In the genomic region with DNA sequence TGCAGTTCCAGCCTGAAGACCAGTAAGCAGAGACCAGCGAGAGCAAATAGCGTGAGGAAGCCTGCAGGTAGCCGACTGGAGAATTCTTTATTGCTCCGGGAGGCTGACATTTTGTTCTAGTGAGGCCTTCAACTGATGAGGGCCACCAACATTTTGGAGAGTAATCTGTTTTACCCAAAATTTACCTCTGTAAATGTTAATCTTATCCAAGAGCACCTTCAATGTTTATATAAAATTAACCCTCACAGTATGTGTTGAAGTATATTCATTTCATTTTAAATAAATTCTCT, we compare ENCODE assay signal across 21 cellular contexts.
DNase-seq lines count a peak whose midpoint lies in the region; ATAC-seq and TF ChIP-seq lines count a peak whose summit lies in the region.
"Had no signal": no experiment of that assay in that cellular context is flagged by ENCODE, and none has a peak within 500 bp of the region (broad histone marks: within the 10 kb centered on the region; RNA-seq: fewer than 3 reads in every experiment).

No MANE protein-coding gene starts in this region.

- no peaks in the 10 kb centered on the region for H3K36me3 Mint-ChIP-seq in MCF 10A (ENCODE audit: insufficient read depth, unreplicated experiment)
- H3K36me3 Mint-ChIP-seq in chondrocyte (ENCODE audit: low read depth): no peaks in the 10 kb centered on the region
- no peaks in the 10 kb centered on the region for H3K36me3 Mint-ChIP-seq in type B pancreatic cell

- H3K27me3 Mint-ChIP-seq in MCF 10A (ENCODE audit: insufficient read depth, unreplicated experiment) (no peaks in the 10 kb centered on the region), chondrocyte (ENCODE audit: low read depth) (no peaks in the 10 kb centered on the region), type B pancreatic cell (no peaks in the 10 kb centered on the region)
- H3K27me3 Mint-ChIP-seq: activated CD4-positive, alpha-beta T cell treated with anti-CD3 and anti-CD28 coated beads for 36 hours; activated T-cell treated with anti-CD3 and anti-CD28 coated beads, Interleukin-2, amount 50 U/mL, for 24 hours had no signal

- WGBS in smooth muscle cell (ENCODE audit: low lambda C conversion rate): 70% methylated on average over 4 of the region's 4 CpGs

- H3K9me3 ChIP-seq in breast epithelium (no peaks in the 10 kb centered on the region), Panc1 (ENCODE audit: control insufficient read depth, insufficient read depth, low read depth, low read length) (no peaks in the 10 kb centered on the region), smooth muscle cell (replicated peaks; ENCODE audit: low read depth) (no peaks in the 10 kb centered on the region)
- H3K9me3 ChIP-seq: transverse colon had no signal

- no TSS peak for BruUV-seq in MCF 10A (replicated peaks; lab: Mats Ljungman, UMichigan)
- no TSS peak for BruUV-seq in Panc1 (replicated peaks; lab: Mats Ljungman, UMichigan)

- H3K9ac ChIP-seq in smooth muscle cell (ENCODE audit: low read depth): no peak overlapping the region

- peak overlapping the region; percentile 55 for H3K4me3 Mint-ChIP-seq in MCF 10A (ENCODE audit: unreplicated experiment)
- H3K4me3 Mint-ChIP-seq in chondrocyte (ENCODE audit: unreplicated experiment): no peak overlapping the region
- no peak overlapping the region for H3K4me3 Mint-ChIP-seq in type B pancreatic cell
- H3K4me3 Mint-ChIP-seq: activated CD4-positive, alpha-beta T cell treated with anti-CD3 and anti-CD28 coated beads for 36 hours; activated T-cell treated with anti-CD3 and anti-CD28 coated beads, Interleukin-2, amount 50 U/mL, for 24 hours; nephron progenitor cell; T-helper 1 cell treated with Interleukin-12 subunit alpha and Interleukin-12 subunit beta and Interleukin-4 antibody, amounts not matched to agents 30 μg/mL and 1 μg/mL, for 36 hours had no signal

- in situ Hi-C loops in Panc1 (cut with HindIII; ENCODE audit: low pct_unique_long_range_greater_than_20kb, low sequenced_read_pairs): no loop called here

- no peak for ATAC-seq in Panc1
- no peak for ATAC-seq in sciatic nerve

- DNase-seq in MCF 10A (ENCODE audit: unreplicated experiment) (no peak), breast epithelium (ENCODE audit: low spot score in 2 of 2) (no peak), Panc1 (ENCODE audit: low read depth, low spot score) (no peak), chondrocyte (ENCODE audit: low spot score) (no peak), smooth muscle cell (lab: John Stamatoyannopoulos, UW; ENCODE audit: unreplicated experiment) (no peak), midbrain (lab: John Stamatoyannopoulos, UW) (no peak), type B pancreatic cell (ENCODE audit: extremely low spot score, unreplicated experiment) (no peak), sciatic nerve (ENCODE audit: low spot score) (no peak)
- DNase-seq: activated CD4-positive, alpha-beta T cell treated with anti-CD3 and anti-CD28 coated beads for 36 hours; activated T-cell treated with anti-CD3 and anti-CD28 coated beads, Interleukin-2, amount 50 U/mL, for 24 hours; effector CD8-positive, alpha-beta T cell; foreskin melanocyte; GOT3; left ventricle myocardium superior; NCI-H1105; NK-92 treated with Interleukin-12 subunit alpha and Interleukin-12 subunit beta, amount 100 ng/mL, for 24 hours; stimulated activated CD8-positive, alpha-beta memory T cell treated with anti-CD3 and anti-CD28 coated beads, Interleukin-4, amount 100 ng/mL, for 48 hours; transverse colon had no signal

- H3F3A ChIP-seq in smooth muscle cell (ENCODE audit: low read depth): peaks cover 3% of the 10 kb centered on the region

- H3K9me3 Mint-ChIP-seq in MCF 10A (ENCODE audit: unreplicated experiment) (no peaks in the 10 kb centered on the region), chondrocyte (ENCODE audit: low read depth) (no peaks in the 10 kb centered on the region), type B pancreatic cell (peaks cover 5% of the 10 kb centered on the region)
- H3K9me3 Mint-ChIP-seq: nephron progenitor cell had no signal

- H3K4me1 ChIP-seq in breast epithelium: no peaks in the 10 kb centered on the region
- H3K4me1 ChIP-seq in Panc1 (ENCODE audit: control insufficient read depth, insufficient read depth, low read length): peaks cover 3% of the 10 kb centered on the region; the same call in 1 of the 2 replicates
- H3K4me1 ChIP-seq in smooth muscle cell (ENCODE audit: low read depth): peaks cover 20% of the 10 kb centered on the region
- H3K4me1 ChIP-seq: transverse colon had no signal

- H3K4me2 ChIP-seq in smooth muscle cell: peak overlapping the region; percentile 42

- H3K4me1 Mint-ChIP-seq in MCF 10A (ENCODE audit: insufficient read depth, unreplicated experiment) (peaks cover 28% of the 10 kb centered on the region), chondrocyte (ENCODE audit: low read depth) (peaks cover 23% of the 10 kb centered on the region), type B pancreatic cell (ENCODE audit: unreplicated experiment) (peaks cover 4% of the 10 kb centered on the region)
- H3K4me1 Mint-ChIP-seq: activated CD4-positive, alpha-beta T cell treated with anti-CD3 and anti-CD28 coated beads for 36 hours had no signal

- intact Hi-C loops in MCF 10A (cut with micrococcal nuclease): loop anchor here (5.0 kb wide), 1 partner anchor 548 kb away; a partner anchor contains a TSS
- intact Hi-C loops in breast epithelium (cut with DNase I; ENCODE audit: low total_unique reads): no loop called here
- intact Hi-C loops in Panc1 (cut with micrococcal nuclease; ENCODE audit: unreplicated experiment): no loop called here
- intact Hi-C loops in sciatic nerve (cut with DNase I): no loop called here

- H3K4me3 ChIP-seq in breast epithelium (no peak overlapping the region), Panc1 (ENCODE audit: low read depth in 2 of 2, low read length in 2 of 2) (no peak overlapping the region), smooth muscle cell (no peak overlapping the region)
- H3K4me3 ChIP-seq: hepatocyte, transverse colon had no signal

- POLR2A ChIA-PET in MCF 10A (lab: Yijun Ruan, JAX) (no interaction called here), Panc1 (lab: Charles Lee) (no interaction called here)

- H3K27me3 ChIP-seq in breast epithelium (no peaks in the 10 kb centered on the region), Panc1 (ENCODE audit: control insufficient read depth, insufficient read depth, low read length) (no peaks in the 10 kb centered on the region), smooth muscle cell (ENCODE audit: low read depth) (no peaks in the 10 kb centered on the region)
- H3K27me3 ChIP-seq: hepatocyte, transverse colon had no signal

- no peaks in the 10 kb centered on the region for H3K79me2 ChIP-seq in smooth muscle cell (ENCODE audit: low read depth)
- H3K79me2 ChIP-seq: hepatocyte had no signal

- peak overlapping the region; percentile 94 for H3K27ac Mint-ChIP-seq in MCF 10A (ENCODE audit: low read depth, unreplicated experiment)
- peak overlapping the region; percentile 56 for H3K27ac Mint-ChIP-seq in chondrocyte (ENCODE audit: unreplicated experiment)
- H3K27ac Mint-ChIP-seq in type B pancreatic cell: no peak overlapping the region
- H3K27ac Mint-ChIP-seq: activated CD4-positive, alpha-beta T cell treated with anti-CD3 and anti-CD28 coated beads for 36 hours; activated T-cell treated with anti-CD3 and anti-CD28 coated beads, Interleukin-2, amount 50 U/mL, for 24 hours; T-helper 1 cell treated with Interleukin-12 subunit alpha and Interleukin-12 subunit beta and Interleukin-4 antibody, amounts not matched to agents 30 μg/mL and 1 μg/mL, for 36 hours had no signal

- H3K27ac ChIP-seq in breast epithelium (no peak overlapping the region), Panc1 (ENCODE audit: low read length) (peak overlapping the region; percentile 82), smooth muscle cell (ENCODE audit: low read depth) (no peak overlapping the region)
- H3K27ac ChIP-seq: hepatocyte, transverse colon had no signal

- TF ChIP-seq CTCF in MCF 10A (IDR thresholded peaks at IDR 0.05; ENCODE audit: unreplicated experiment) (no peak), breast epithelium (IDR thresholded peaks at IDR 0.05) (no peak), Panc1 (IDR thresholded peaks at IDR 0.05) (no peak), chondrocyte (IDR thresholded peaks at IDR 0.05) (no peak), smooth muscle cell (IDR thresholded peaks at IDR 0.05; ENCODE audit: borderline replicate concordance, insufficient read depth, poor library complexity, severe bottlenecking) (no peak), type B pancreatic cell (conservative IDR thresholded peaks at IDR 0.05) (no peak)

- no peaks in the 10 kb centered on the region for H4K20me1 ChIP-seq in smooth muscle cell (ENCODE audit: low read depth)

- CTCF ChIA-PET in MCF 10A (lab: Yijun Ruan, JAX): interaction anchor here (0.5 to 1.4 kb wide), 3 partner anchors 254 to 549 kb away, joined by 3 to 5 read pairs (median 3); no protein-coding TSS in a partner anchor
- CTCF ChIA-PET in Panc1 (lab: Charles Lee): no interaction called here

- TF ChIP-seq POLR2A in breast epithelium (IDR thresholded peaks at IDR 0.05): no peak

- H3K36me3 ChIP-seq in breast epithelium: no peaks in the 10 kb centered on the region
- no peaks in the 10 kb centered on the region for H3K36me3 ChIP-seq in Panc1 (ENCODE audit: control insufficient read depth, insufficient read depth, low read length)
- no peaks in the 10 kb centered on the region for H3K36me3 ChIP-seq in smooth muscle cell (ENCODE audit: low read depth)
- H3K36me3 ChIP-seq: transverse colon had no signal

- H2AFZ ChIP-seq in smooth muscle cell (ENCODE audit: low read depth): no peak overlapping the region
- H2AFZ ChIP-seq: hepatocyte had no signal
